Comparison of ENCODE assay signal across 7 cellular contexts in genomic region chr6:160695622-160696021, GRCh38. TPM values are rescaled to one million over a fixed set of nuclear protein-coding genes. Genes with fewer than 3 reads are reported as not detected.
"Had no signal": no experiment of that assay in that cellular context is flagged by ENCODE, and none has a peak within 500 bp of the region (broad histone marks: within the 10 kb centered on the region; RNA-seq: fewer than 3 reads in every experiment).

No MANE protein-coding gene starts in this region.

RNA-seq across cellular contexts. Expression of gene PLG, which starts 6.4 kb away (rescaled TPM):
- total RNA-seq: GM23248, GM23338, H1, H4, H7, H9, HFFc6 had no signal
- polyA plus RNA-seq: GM23338, H1 had no signal

RNA-seq across cellular contexts. Expression of gene LPA, which starts 31.5 kb away (rescaled TPM):
- total RNA-seq: GM23248, H4, H7, HFFc6 had no signal
- polyA plus RNA-seq: GM23248, GM23338, H1 had no signal
